In genomic region chr2:32484907-32485306, GRCh38 we compare ENCODE assay signal across 7 cellular contexts.
DNase-seq lines count a peak whose midpoint lies in the region; ATAC-seq and TF ChIP-seq lines count a peak whose summit lies in the region.

No MANE protein-coding gene starts in this region.

- H3K4me3 ChIP-seq in HCT116 (replicated peaks in 1 of 2; ENCODE audit: low read depth in 1 of 2, low read length in 2 of 2) (no peak overlapping the region), skeletal muscle satellite cell (ENCODE audit: low read length) (peak overlapping the region; percentile 33), tibial artery (no peak overlapping the region)

- H3K9ac ChIP-seq in HCT116 (ENCODE audit: low read length) (no peak overlapping the region), skeletal muscle satellite cell (ENCODE audit: low read depth, low read length) (peak overlapping the region; percentile 69)

- H3K9me3 ChIP-seq in HCT116 (ENCODE audit: control insufficient read depth in 1 of 2, insufficient read depth in 1 of 2, low read depth in 1 of 2, low read length in 2 of 2) = no peaks in the 10 kb centered on the region
- no peaks in the 10 kb centered on the region for H3K9me3 ChIP-seq in skeletal muscle satellite cell (replicated peaks; ENCODE audit: low read length)
- no peaks in the 10 kb centered on the region for H3K9me3 ChIP-seq in tibial artery

- no peaks in the 10 kb centered on the region for H4K20me1 ChIP-seq in HCT116 (ENCODE audit: insufficient read depth)

- no peaks in the 10 kb centered on the region for H3K27me3 ChIP-seq in HCT116 (ENCODE audit: insufficient read depth, low read length)
- H3K27me3 ChIP-seq in skeletal muscle satellite cell (ENCODE audit: control insufficient read depth, insufficient read depth, low read length) = no peaks in the 10 kb centered on the region
- H3K27me3 ChIP-seq in tibial artery = no peaks in the 10 kb centered on the region

- H3K27ac ChIP-seq in HCT116 (ENCODE audit: low read depth, low read length) (no peak overlapping the region), RWPE1 (no peak overlapping the region), epithelial cell of prostate (peak overlapping the region; percentile 39), tibial artery (no peak overlapping the region)

- POLR2A ChIA-PET in HCT116 (lab: Charles Lee) = no interaction called here
- POLR2A ChIA-PET in RWPE1 (lab: Yijun Ruan, JAX; ENCODE audit: low non-redundant PET) = no interaction called here

- CTCF ChIA-PET in HCT116 (lab: Charles Lee) = no interaction called here
- CTCF ChIA-PET in RWPE1 (lab: Yijun Ruan, JAX) = no interaction called here

- TF ChIP-seq CTCF in HCT116 (IDR thresholded peaks at IDR 0.05 in 2 of 3, conservative IDR thresholded peaks at IDR 0.05 in 1 of 3; ENCODE audit: borderline replicate concordance in 1 of 3, insufficient read depth in 1 of 3, low read depth in 2 of 3, low read length in 2 of 3) (no peak), RWPE1 (conservative IDR thresholded peaks at IDR 0.05; ENCODE audit: low read depth) (no peak), tibial artery (IDR thresholded peaks at IDR 0.05) (no peak)

- no peak for TF ChIP-seq POLR2A in HCT116 (IDR thresholded peaks at IDR 0.05; ENCODE audit: borderline replicate concordance, extremely low read depth, insufficient read depth, insufficient read length)

- H3K4me2 ChIP-seq in HCT116 (ENCODE audit: low read length) (no peak overlapping the region), skeletal muscle satellite cell (ENCODE audit: low read length) (peak overlapping the region; percentile 71)

- no TSS peak for BruUV-seq in HCT116 (replicated peaks; lab: Mats Ljungman, UMichigan)

- ATAC-seq in HCT116 (0 out of 2 replicates have a peak, but pooled peaks have one; percentile 34), GM18858 (IDR thresholded peaks at IDR 0.05; ENCODE audit: unreplicated experiment) (no peak), GM21526 (IDR thresholded peaks at IDR 0.05; ENCODE audit: low FRiP score, unreplicated experiment) (no peak)

- RAD21 ChIA-PET in HCT116 (lab: Charles Lee; ENCODE audit: low non-redundant PET in 1 of 2, low total read pairs in 2 of 2, uncharacterized antibody in 2 of 2, unreplicated experiment in 2 of 2) = no interaction called here

- H3K9me2 ChIP-seq in HCT116 (ENCODE audit: insufficient read depth) = no peaks in the 10 kb centered on the region

- peaks cover 27 to 37% of the 10 kb centered on the region in 2 experiments for H3K36me3 ChIP-seq in HCT116 (ENCODE audit: control insufficient read depth in 1 of 2, insufficient read depth in 2 of 2, low read length in 2 of 2)
- H3K36me3 ChIP-seq in skeletal muscle satellite cell (ENCODE audit: insufficient read depth, low read length) = peaks cover 61% of the 10 kb centered on the region
- peaks cover 41 to 81% (median 58%) of the 10 kb centered on the region in 3 donors for H3K36me3 ChIP-seq in tibial artery

- intact Hi-C loops in HCT116 (cut with micrococcal nuclease) = no loop called here
- intact Hi-C loops in tibial artery (cut with DNase I; ENCODE audit: low total_unique reads) = no loop called here

- H3K79me2 ChIP-seq in HCT116 (ENCODE audit: insufficient read depth, low read length) = no peaks in the 10 kb centered on the region

- DNase-seq in HCT116 (ENCODE audit: low read depth, low spot score) = peak; percentile 15
- DNase-seq in RWPE1 (ENCODE audit: low spot score) = peak; percentile 81
- peak; percentile 70 for DNase-seq in epithelial cell of prostate (ENCODE audit: low read depth, low spot score)
- no peak for DNase-seq in tibial artery

- no peak for TF ChIP-seq RAD21 in HCT116 (IDR thresholded peaks at IDR 0.05; ENCODE audit: low read depth)

- H3K4me1 ChIP-seq in HCT116 (ENCODE audit: control insufficient read depth in 1 of 2, insufficient read depth in 2 of 2, low read length in 2 of 2) (peaks cover 0 to 8% of the 10 kb centered on the region in 2 experiments; a peak in 1 of 4 replicates), skeletal muscle satellite cell (ENCODE audit: control insufficient read depth, insufficient read depth, low read length) (peaks cover 34% of the 10 kb centered on the region), tibial artery (no peaks in the 10 kb centered on the region)

- H2AFZ ChIP-seq in HCT116 (ENCODE audit: low read depth, low read length, poor library complexity, severe bottlenecking) = no peak overlapping the region

TF ChIP-seq in HCT116, 20 proteins besides CTCF, POLR2A, EP300 and RAD21:
- TF ChIP-seq FOSL1 (IDR thresholded peaks at IDR 0.05; ENCODE audit: low read depth) (peak; percentile 32; the same call in 1 of the 2 replicates), REST (IDR thresholded peaks at IDR 0.05; ENCODE audit: low read depth) (no peak), CEBPB (IDR thresholded peaks at IDR 0.05; ENCODE audit: low read depth) (peak; percentile 55)
TF ChIP-seq in HCT116: peak in this region for 2.

Comparison
In these comparisons a context has a peak if more than half of its experiments do, and no peak if none do; other contexts are left out.
1. DNase-seq: peak in HCT116 (single experiment), RWPE1 (single experiment) and epithelial cell of prostate (single experiment); none in tibial artery (0 of 2).